Comparison of ENCODE assay signal across 1 cellular context in the genomic region with DNA sequence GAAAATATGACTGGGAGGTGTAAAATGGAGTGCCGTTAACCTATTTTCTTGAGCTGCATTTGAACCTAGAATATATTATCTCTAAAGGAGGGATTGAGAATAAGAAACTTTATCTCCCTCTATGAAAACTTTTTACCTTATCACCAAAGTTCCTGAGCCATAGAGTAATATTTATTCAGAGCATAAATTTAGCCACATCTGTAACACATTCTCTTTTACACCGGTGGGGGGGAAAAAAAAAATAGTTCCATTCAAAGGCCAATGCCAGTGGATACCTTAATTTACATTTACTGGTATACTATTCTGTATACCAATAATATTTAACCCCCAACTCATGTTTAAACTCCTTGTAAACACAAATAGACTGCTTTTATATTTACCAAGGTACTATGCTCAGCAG.
TF ChIP-seq lines count a peak whose summit lies in the region.

No MANE protein-coding gene starts in this region.

TF ChIP-seq in GM12878, 131 proteins besides CTCF, POLR2A, EP300 and RAD21:
- TF ChIP-seq KLF5 (IDR thresholded peaks at IDR 0.05; ENCODE audit: partially characterized antibody) (no peak), ZZZ3 (IDR thresholded peaks at IDR 0.05; ENCODE audit: control insufficient read depth, insufficient read length, low read depth) (no peak), BHLHE40 (IDR thresholded peaks at IDR 0.05; ENCODE audit: borderline replicate concordance in 1 of 2, low read depth in 2 of 2, low read length in 1 of 2) (no peak), ZSCAN29 (IDR thresholded peaks at IDR 0.05) (no peak), JUND (IDR thresholded peaks at IDR 0.05; ENCODE audit: low read depth, low read length) (no peak), BACH1 (IDR thresholded peaks at IDR 0.05; ENCODE audit: borderline replicate concordance) (no peak), FOS (IDR thresholded peaks at IDR 0.05; ENCODE audit: borderline replicate concordance, extremely low read depth, insufficient read length) (no peak), SUPT20H (IDR thresholded peaks at IDR 0.05; ENCODE audit: borderline replicate concordance, control insufficient read depth, low read depth, low read length) (no peak), ATF7 (IDR thresholded peaks at IDR 0.05; ENCODE audit: low read depth) (no peak), PAX5 (IDR thresholded peaks at IDR 0.05; ENCODE audit: borderline replicate concordance, low read depth, low read length) (no peak), ZNF384 (IDR thresholded peaks at IDR 0.05; ENCODE audit: borderline replicate concordance, low read depth, low read length) (no peak), ZNF274 (IDR thresholded peaks at IDR 0.05; ENCODE audit: insufficient read depth, insufficient read length) (no peak), NR2C1 (IDR thresholded peaks at IDR 0.05) (no peak), SMC3 (IDR thresholded peaks at IDR 0.05; ENCODE audit: borderline replicate concordance, low read length) (no peak)
- TF ChIP-seq, protein P1, sequence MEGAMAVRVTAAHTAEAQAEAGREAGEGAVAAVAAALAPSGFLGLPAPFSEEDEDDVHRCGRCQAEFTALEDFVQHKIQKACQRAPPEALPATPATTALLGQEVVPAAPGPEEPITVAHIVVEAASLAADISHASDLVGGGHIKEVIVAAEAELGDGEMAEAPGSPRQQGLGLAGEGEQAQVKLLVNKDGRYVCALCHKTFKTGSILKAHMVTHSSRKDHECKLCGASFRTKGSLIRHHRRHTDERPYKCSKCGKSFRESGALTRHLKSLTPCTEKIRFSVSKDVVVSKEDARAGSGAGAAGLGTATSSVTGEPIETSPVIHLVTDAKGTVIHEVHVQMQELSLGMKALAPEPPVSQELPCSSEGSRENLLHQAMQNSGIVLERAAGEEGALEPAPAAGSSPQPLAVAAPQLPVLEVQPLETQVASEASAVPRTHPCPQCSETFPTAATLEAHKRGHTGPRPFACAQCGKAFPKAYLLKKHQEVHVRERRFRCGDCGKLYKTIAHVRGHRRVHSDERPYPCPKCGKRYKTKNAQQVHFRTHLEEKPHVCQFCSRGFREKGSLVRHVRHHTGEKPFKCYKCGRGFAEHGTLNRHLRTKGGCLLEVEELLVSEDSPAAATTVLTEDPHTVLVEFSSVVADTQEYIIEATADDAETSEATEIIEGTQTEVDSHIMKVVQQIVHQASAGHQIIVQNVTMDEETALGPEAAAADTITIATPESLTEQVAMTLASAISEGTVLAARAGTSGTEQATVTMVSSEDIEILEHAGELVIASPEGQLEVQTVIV (IDR thresholded peaks at IDR 0.05; ENCODE audit: borderline replicate concordance, partially characterized antibody) = no peak
- TF ChIP-seq, protein P2, sequence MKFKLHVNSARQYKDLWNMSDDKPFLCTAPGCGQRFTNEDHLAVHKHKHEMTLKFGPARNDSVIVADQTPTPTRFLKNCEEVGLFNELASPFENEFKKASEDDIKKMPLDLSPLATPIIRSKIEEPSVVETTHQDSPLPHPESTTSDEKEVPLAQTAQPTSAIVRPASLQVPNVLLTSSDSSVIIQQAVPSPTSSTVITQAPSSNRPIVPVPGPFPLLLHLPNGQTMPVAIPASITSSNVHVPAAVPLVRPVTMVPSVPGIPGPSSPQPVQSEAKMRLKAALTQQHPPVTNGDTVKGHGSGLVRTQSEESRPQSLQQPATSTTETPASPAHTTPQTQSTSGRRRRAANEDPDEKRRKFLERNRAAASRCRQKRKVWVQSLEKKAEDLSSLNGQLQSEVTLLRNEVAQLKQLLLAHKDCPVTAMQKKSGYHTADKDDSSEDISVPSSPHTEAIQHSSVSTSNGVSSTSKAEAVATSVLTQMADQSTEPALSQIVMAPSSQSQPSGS (IDR thresholded peaks at IDR 0.05; ENCODE audit: low read length) = no peak
- TF ChIP-seq, protein P3, sequence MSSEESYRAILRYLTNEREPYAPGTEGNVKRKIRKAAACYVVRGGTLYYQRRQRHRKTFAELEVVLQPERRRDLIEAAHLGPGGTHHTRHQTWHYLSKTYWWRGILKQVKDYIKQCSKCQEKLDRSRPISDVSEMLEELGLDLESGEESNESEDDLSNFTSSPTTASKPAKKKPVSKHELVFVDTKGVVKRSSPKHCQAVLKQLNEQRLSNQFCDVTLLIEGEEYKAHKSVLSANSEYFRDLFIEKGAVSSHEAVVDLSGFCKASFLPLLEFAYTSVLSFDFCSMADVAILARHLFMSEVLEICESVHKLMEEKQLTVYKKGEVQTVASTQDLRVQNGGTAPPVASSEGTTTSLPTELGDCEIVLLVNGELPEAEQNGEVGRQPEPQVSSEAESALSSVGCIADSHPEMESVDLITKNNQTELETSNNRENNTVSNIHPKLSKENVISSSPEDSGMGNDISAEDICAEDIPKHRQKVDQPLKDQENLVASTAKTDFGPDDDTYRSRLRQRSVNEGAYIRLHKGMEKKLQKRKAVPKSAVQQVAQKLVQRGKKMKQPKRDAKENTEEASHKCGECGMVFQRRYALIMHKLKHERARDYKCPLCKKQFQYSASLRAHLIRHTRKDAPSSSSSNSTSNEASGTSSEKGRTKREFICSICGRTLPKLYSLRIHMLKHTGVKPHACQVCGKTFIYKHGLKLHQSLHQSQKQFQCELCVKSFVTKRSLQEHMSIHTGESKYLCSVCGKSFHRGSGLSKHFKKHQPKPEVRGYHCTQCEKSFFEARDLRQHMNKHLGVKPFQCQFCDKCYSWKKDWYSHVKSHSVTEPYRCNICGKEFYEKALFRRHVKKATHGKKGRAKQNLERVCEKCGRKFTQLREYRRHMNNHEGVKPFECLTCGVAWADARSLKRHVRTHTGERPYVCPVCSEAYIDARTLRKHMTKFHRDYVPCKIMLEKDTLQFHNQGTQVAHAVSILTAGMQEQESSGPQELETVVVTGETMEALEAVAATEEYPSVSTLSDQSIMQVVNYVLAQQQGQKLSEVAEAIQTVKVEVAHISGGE (CRISPR knock-in tag; IDR thresholded peaks at IDR 0.05) = no peak
TF ChIP-seq in GM12878: peak in this region for 0.
